Comparison of ENCODE assay signal across 8 cellular contexts in genomic region chr18:62584241-62585120, GRCh38.
A peak's percentile ranks its signal among the peaks of the same experiment; 100 is the strongest.
DNase-seq lines count a peak whose midpoint lies in the region; ATAC-seq, FAIRE-seq and TF ChIP-seq lines count a peak whose summit lies in the region.

No MANE protein-coding gene starts in this region.

- H3K27ac ChIP-seq in iPS DF 6.9 (ENCODE audit: low read length) (no peak overlapping the region), small intestine (ENCODE audit: low read depth in 1 of 2, low read length in 1 of 2) (no peak overlapping the region)

- DNase-seq in activated gamma-delta T cell treated with Interleukin-2 at 50 U/mL for 16 hours (peak; percentile 74), activated gamma-delta T cell (lab: John Stamatoyannopoulos, UW) (no peak), NCI-H187 treated with DMSO at 0.1 percent for 48 hours (lab: John Stamatoyannopoulos, UW) (peak; percentile 5), iPS DF 6.9 (ENCODE audit: low read depth, low spot score) (peak; percentile 89), small intestine (peak; percentile 86)

- peak; percentile 83 for ATAC-seq in HG02885 (IDR thresholded peaks at IDR 0.05; ENCODE audit: poor library complexity, unreplicated experiment)

- peaks cover 10% of the 10 kb centered on the region for H3K27me3 Mint-ChIP-seq in brain

- no peaks in the 10 kb centered on the region for H3K9me3 ChIP-seq in iPS DF 6.9 (ENCODE audit: control insufficient read depth, insufficient read depth, low read length)
- no peaks in the 10 kb centered on the region for H3K9me3 ChIP-seq in small intestine (ENCODE audit: control insufficient read depth, low read depth)

- H3K9me3 Mint-ChIP-seq in brain: peaks cover 0 to 3% (median 0%) of the 10 kb centered on the region in 5 experiments

- H3K4me1 Mint-ChIP-seq in brain: peaks cover 28% of the 10 kb centered on the region

- no peaks in the 10 kb centered on the region for H3K27me3 ChIP-seq in iPS DF 6.9 (ENCODE audit: control insufficient read depth, insufficient read depth, low read length)
- H3K27me3 ChIP-seq in small intestine (ENCODE audit: control insufficient read depth in 2 of 2, insufficient read depth in 2 of 2, low read length in 2 of 2): no peaks in the 10 kb centered on the region

- peak overlapping the region; percentile 38 to 72 (median 53) for H3K27ac Mint-ChIP-seq in brain

- no CpG with 5 or more reads among the region's 23 CpGs for WGBS in iPS DF 6.9 (ENCODE audit: insufficient coverage, insufficient read length)
- WGBS in small intestine, 3 donors: 33 to 39% (median 35%) methylated on average over 23 of the region's 23 CpGs

- peak overlapping the region; percentile 2 to 64 (median 51) for H3K4me3 Mint-ChIP-seq in brain

- H3K4me3 ChIP-seq in iPS DF 6.9 (ENCODE audit: low read length) (no peak overlapping the region), small intestine (ENCODE audit: low read depth in 1 of 2, low read length in 2 of 2) (no peak overlapping the region)

- peak; percentile 98 to 99 for TF ChIP-seq CTCF in brain (conservative IDR thresholded peaks at IDR 0.05)

- H3K36me3 Mint-ChIP-seq in brain: peaks cover 17% of the 10 kb centered on the region

- no peaks in the 10 kb centered on the region for H3K36me3 ChIP-seq in iPS DF 6.9 (ENCODE audit: control insufficient read depth, insufficient read depth, low read length)
- no peaks in the 10 kb centered on the region for H3K36me3 ChIP-seq in small intestine (ENCODE audit: control insufficient read depth in 2 of 2, insufficient read depth in 2 of 2, low read length in 2 of 2)

- peaks cover 1% of the 10 kb centered on the region; the same call in 1 of the 2 replicates for H3K4me1 ChIP-seq in iPS DF 6.9 (ENCODE audit: control insufficient read depth, insufficient read depth, low read length)
- no peaks in the 10 kb centered on the region for H3K4me1 ChIP-seq in small intestine (ENCODE audit: control insufficient read depth in 2 of 2, insufficient read depth in 1 of 2, low read depth in 1 of 2, low read length in 1 of 2)

- FAIRE-seq in TTC549 (lab: Jason Lieb, UNC) (peak; percentile 58), small intestine (lab: Jason Lieb, UNC) (no peak)
